Comparison of ENCODE assay signal across 38 cellular contexts in genomic region chr6:138926579-138926978, GRCh38.
"Had no signal": no experiment of that assay in that cellular context is flagged by ENCODE, and none has a peak within 500 bp of the region (broad histone marks: within the 10 kb centered on the region; RNA-seq: fewer than 3 reads in every experiment).

No MANE protein-coding gene starts in this region.

- H3K27ac ChIP-seq: adrenal gland, body of pancreas, brain microvascular endothelial cell, breast epithelium, VCaP had no signal

- H3K4me3 ChIP-seq: adrenal gland, body of pancreas, breast epithelium had no signal

- H3K27ac Mint-ChIP-seq: activated CD4-positive, alpha-beta memory T cell treated with anti-CD3 and anti-CD28 coated beads for 36 hours; activated CD4-positive, alpha-beta T cell treated with anti-CD3 and anti-CD28 coated beads for 36 hours; activated CD8-positive, alpha-beta T cell treated with anti-CD3 and anti-CD28 coated beads for 36 hours; activated naive CD4-positive, alpha-beta T cell treated with anti-CD3 and anti-CD28 coated beads for 36 hours; activated naive CD8-positive, alpha-beta T cell treated with anti-CD3 and anti-CD28 coated beads for 36 hours; activated T-cell treated with anti-CD3 and anti-CD28 coated beads, Interleukin-2, amount 50 U/mL, for 72 hours; activated T-helper 1 cell treated with anti-CD3 and anti-CD28 coated beads, Interleukin-12 subunit alpha, Interleukin-12 subunit beta, Interleukin-2, Interleukin-4 antibody, amounts not matched to agents 30 ng/mL and 10 ng/mL and 1 ng/mL, durations not matched to agents 14 hours and 24 hours and 36 hours; activated T-helper 17 cell treated with anti-CD3 and anti-CD28 coated beads, Interleukin-2, amount 50 U/mL, for 72 hours; T-helper 1 cell treated with Interleukin-12 subunit alpha and Interleukin-12 subunit beta and Interleukin-4 antibody, amounts not matched to agents 30 μg/mL and 1 μg/mL, for 36 hours; T-helper 2 cell treated with Interferon-gamma antibody and Interleukin-4, amounts not matched to agents 5 μg/mL and 100 μg/mL, for 36 hours had no signal

- H3K9me3 Mint-ChIP-seq: activated CD4-positive, alpha-beta memory T cell treated with anti-CD3 and anti-CD28 coated beads for 36 hours; activated CD8-positive, alpha-beta T cell treated with anti-CD3 and anti-CD28 coated beads for 36 hours; activated naive CD4-positive, alpha-beta T cell treated with anti-CD3 and anti-CD28 coated beads for 36 hours; activated naive CD4-positive, alpha-beta T cell treated with anti-CD3 and anti-CD28 coated beads, Interleukin-2, amount 50 U/mL, for 72 hours; activated naive CD8-positive, alpha-beta T cell treated with anti-CD3 and anti-CD28 coated beads for 36 hours; activated T-cell treated with anti-CD3 and anti-CD28 coated beads, Interleukin-2, amount 50 U/mL, for 4 hours; activated T-cell treated with anti-CD3 and anti-CD28 coated beads, Interleukin-2, amount 50 U/mL, for 72 hours; activated T-helper 1 cell treated with anti-CD3 and anti-CD28 coated beads, Interleukin-12 subunit alpha, Interleukin-12 subunit beta, Interleukin-2, Interleukin-4 antibody, amounts not matched to agents 30 ng/mL and 10 ng/mL and 1 ng/mL, durations not matched to agents 14 hours and 24 hours and 36 hours; activated T-helper 17 cell treated with anti-CD3 and anti-CD28 coated beads, Interleukin-2, amount 50 U/mL, for 72 hours; T-helper 1 cell treated with Interleukin-12 subunit alpha and Interleukin-12 subunit beta and Interleukin-4 antibody, amounts not matched to agents 30 μg/mL and 1 μg/mL, for 36 hours; T-helper 2 cell treated with Interferon-gamma antibody and Interleukin-4, amounts not matched to agents 5 μg/mL and 100 μg/mL, for 36 hours had no signal

- H3K27me3 Mint-ChIP-seq: activated CD4-positive, alpha-beta memory T cell treated with anti-CD3 and anti-CD28 coated beads for 36 hours; activated CD4-positive, alpha-beta T cell treated with anti-CD3 and anti-CD28 coated beads for 36 hours; activated CD8-positive, alpha-beta T cell treated with anti-CD3 and anti-CD28 coated beads for 36 hours; activated naive CD8-positive, alpha-beta T cell treated with anti-CD3 and anti-CD28 coated beads for 36 hours; activated T-helper 17 cell treated with anti-CD3 and anti-CD28 coated beads, Interleukin-2, amount 50 U/mL, for 72 hours had no signal

- ATAC-seq: activated CD4-positive, alpha-beta T cell treated with anti-CD3 and anti-CD28 coated beads for 36 hours; activated CD4-positive, CD25-positive, alpha-beta regulatory T cell treated with anti-CD3 and anti-CD28 coated beads, Interleukin-2, amount 50 U/mL, for 24 hours; activated CD8-positive, alpha-beta T cell treated with anti-CD3 and anti-CD28 coated beads for 36 hours; activated naive CD4-positive, alpha-beta T cell treated with anti-CD3 and anti-CD28 coated beads, Interleukin-2, amount 50 U/mL, for 72 hours; activated T-cell treated with anti-CD3 and anti-CD28 coated beads, Interleukin-2, amount 50 U/mL, for 4 hours; activated T-cell treated with anti-CD3 and anti-CD28 coated beads, Interleukin-2, amount 50 U/mL, for 72 hours; activated T-helper 17 cell treated with anti-CD3 and anti-CD28 coated beads, Interleukin-2, amount 50 U/mL, for 72 hours; body of pancreas had no signal

- DNase-seq: activated CD4-positive, alpha-beta memory T cell treated with anti-CD3 and anti-CD28 coated beads for 36 hours; activated CD4-positive, alpha-beta T cell treated with anti-CD3 and anti-CD28 coated beads for 1 hour; activated CD4-positive, alpha-beta T cell treated with anti-CD3 and anti-CD28 coated beads for 36 hours; activated CD4-positive, alpha-beta T cell treated with anti-CD3 and anti-CD28 coated beads for 48 hours; activated CD4-positive, alpha-beta T cell treated with anti-CD3 and anti-CD28 coated beads, Interleukin-2, amount 50 U/mL, for 1 hour; activated CD4-positive, alpha-beta T cell treated with anti-CD3 and anti-CD28 coated beads, Interleukin-2, amount 50 U/mL, for 4 hours; activated CD4-positive, CD25-positive, alpha-beta regulatory T cell; activated CD8-positive, alpha-beta memory T cell treated with anti-CD3 and anti-CD28 coated beads, Interleukin-2, amount 50 U/mL, for 4 hours; activated CD8-positive, alpha-beta T cell treated with anti-CD3 and anti-CD28 coated beads for 36 hours; activated effector memory CD4-positive, alpha-beta T cell treated with anti-CD3 and anti-CD28 coated beads, Interleukin-2, amount 50 U/mL, for 16 hours; activated gamma-delta T cell treated with Interleukin-2 at 50 U/mL for 16 hours; activated naive CD4-positive, alpha-beta T cell; activated naive CD4-positive, alpha-beta T cell treated with anti-CD3 and anti-CD28 coated beads for 36 hours; activated naive CD4-positive, alpha-beta T cell treated with anti-CD3 and anti-CD28 coated beads, Interleukin-2, amount 50 U/mL, for 16 hours; activated naive CD8-positive, alpha-beta T cell treated with anti-CD3 and anti-CD28 coated beads for 36 hours; activated T-cell treated with anti-CD3 and anti-CD28 coated beads for 4 hours; activated T-cell treated with anti-CD3 and anti-CD28 coated beads, Interleukin-2, amount 50 U/mL, for 1 hour; activated T-cell treated with anti-CD3 and anti-CD28 coated beads, Interleukin-2, amount 50 U/mL, for 4 hours; activated T-cell treated with anti-CD3 and anti-CD28 coated beads, Interleukin-2, amount 50 U/mL, for 72 hours; adrenal gland; amniotic stem cell; aorta; body of pancreas; brain microvascular endothelial cell; central memory CD4-positive, alpha-beta T cell; T-helper 1 cell; T-helper 2 cell; T-helper 9 cell had no signal

- H3K9me3 ChIP-seq: adrenal gland, body of pancreas, breast epithelium had no signal

- H3K27me3 ChIP-seq: adrenal gland, body of pancreas, brain microvascular endothelial cell, breast epithelium had no signal

- H3K4me1 ChIP-seq: adrenal gland, body of pancreas, breast epithelium had no signal

- H3K4me1 Mint-ChIP-seq: activated T-helper 17 cell treated with anti-CD3 and anti-CD28 coated beads, Interleukin-2, amount 50 U/mL, for 72 hours had no signal

- H3K36me3 ChIP-seq: adrenal gland, breast epithelium had no signal

- H3K4me3 Mint-ChIP-seq: activated CD4-positive, alpha-beta memory T cell treated with anti-CD3 and anti-CD28 coated beads for 36 hours; activated CD4-positive, alpha-beta T cell treated with anti-CD3 and anti-CD28 coated beads for 36 hours; activated CD8-positive, alpha-beta T cell treated with anti-CD3 and anti-CD28 coated beads for 36 hours; activated naive CD4-positive, alpha-beta T cell treated with anti-CD3 and anti-CD28 coated beads for 36 hours; activated naive CD8-positive, alpha-beta T cell treated with anti-CD3 and anti-CD28 coated beads for 36 hours; activated T-cell treated with anti-CD3 and anti-CD28 coated beads, Interleukin-2, amount 50 U/mL, for 4 hours; activated T-cell treated with anti-CD3 and anti-CD28 coated beads, Interleukin-2, amount 50 U/mL, for 72 hours; activated T-helper 1 cell treated with anti-CD3 and anti-CD28 coated beads, Interleukin-12 subunit alpha, Interleukin-12 subunit beta, Interleukin-2, Interleukin-4 antibody, amounts not matched to agents 30 ng/mL and 10 ng/mL and 1 ng/mL, durations not matched to agents 14 hours and 24 hours and 36 hours; activated T-helper 17 cell treated with anti-CD3 and anti-CD28 coated beads, Interleukin-2, amount 50 U/mL, for 72 hours; T-helper 1 cell treated with Interleukin-12 subunit alpha and Interleukin-12 subunit beta and Interleukin-4 antibody, amounts not matched to agents 30 μg/mL and 1 μg/mL, for 36 hours; T-helper 2 cell treated with Interferon-gamma antibody and Interleukin-4, amounts not matched to agents 5 μg/mL and 100 μg/mL, for 36 hours had no signal

- FAIRE-seq: astrocyte, TTC549 had no signal
